ENCODE assay signal across 8 cellular contexts in genomic region chr9:14322211-14323082, GRCh38. TPM values are rescaled to one million over a fixed set of nuclear protein-coding genes. Genes with fewer than 3 reads are reported as not detected.
DNase-seq lines count a peak whose midpoint lies in the region; ATAC-seq, FAIRE-seq and TF ChIP-seq lines count a peak whose summit lies in the region.

No MANE protein-coding gene starts in this region.

- peak overlapping the region; percentile 86 for H3K4me3 ChIP-seq in ACC112 (ENCODE audit: low read depth, low read length)
- peak overlapping the region; percentile 68 for H3K4me3 ChIP-seq in WI38 (ENCODE audit: low read depth, low read length)
- peak overlapping the region; percentile 72 to 83 for H3K4me3 ChIP-seq in kidney (ENCODE audit: low read length in 2 of 2)

- H3K27me3 ChIP-seq in ACC112 (ENCODE audit: insufficient read depth, low read length) = no peaks in the 10 kb centered on the region

- FAIRE-seq in kidney (lab: Jason Lieb, UNC) = no peak

- intact Hi-C loops in kidney (cut with DNase I) = no loop called here

- H2AFZ ChIP-seq in ACC112 (ENCODE audit: low read length, unreplicated experiment) = peak overlapping the region; percentile 33

- peak; percentile 75 for DNase-seq in NCI-H2107 (lab: John Stamatoyannopoulos, UW)
- DNase-seq in caudate nucleus (lab: John Stamatoyannopoulos, UW) = peak in 58 of 61 donors; percentile 47 to 92 (median 85)
- DNase-seq in kidney = peak; percentile 96
- DNase-seq in stimulated activated CD4-positive, alpha-beta T cell treated with anti-CD3 and anti-CD28 coated beads, Interleukin-12 subunit alpha, Interleukin-12 subunit beta, amount 100 ng/mL, for 48 hours (ENCODE audit: low read depth in 2 of 3, low spot score in 1 of 3) = peak; percentile 55 to 74 (median 59)

- H3K27ac ChIP-seq in ACC112 (ENCODE audit: low read depth, low read length) (peak overlapping the region; percentile 92), caudate nucleus (ENCODE audit: low read depth, low read length) (peak overlapping the region; percentile 92), kidney (ENCODE audit: low read depth in 2 of 2, low read length in 2 of 2) (peak overlapping the region; percentile 88 to 92)

- H3K36me3 ChIP-seq in ACC112 (ENCODE audit: insufficient read depth, low read length) (no peaks in the 10 kb centered on the region), kidney (ENCODE audit: control insufficient read depth in 1 of 2, insufficient read depth in 2 of 2, low read length in 2 of 2) (no peaks in the 10 kb centered on the region)

- H3K9ac ChIP-seq in kidney (ENCODE audit: low read length in 2 of 2) = peak overlapping the region; percentile 73 to 83

- H3K4me1 ChIP-seq in ACC112 (ENCODE audit: control insufficient read depth, insufficient read depth, low read length, unreplicated experiment) (peaks cover 45% of the 10 kb centered on the region), kidney (ENCODE audit: control insufficient read depth in 1 of 2, insufficient read depth in 1 of 2, low read depth in 1 of 2, low read length in 2 of 2) (peaks cover 10 to 16% of the 10 kb centered on the region in 2 donors)

- TF ChIP-seq CTCF in WI38 (IDR thresholded peaks at IDR 0.05; ENCODE audit: low read depth, low read length) = no peak
- TF ChIP-seq CTCF in kidney (IDR thresholded peaks at IDR 0.05; ENCODE audit: borderline replicate concordance, extremely low read depth, insufficient read depth) = peak; percentile 44

- ATAC-seq in GM18511 (IDR thresholded peaks at IDR 0.05; ENCODE audit: unreplicated experiment) (peak; percentile 81), HG02973 (IDR thresholded peaks at IDR 0.05; ENCODE audit: unreplicated experiment) (peak; percentile 89)

- no peaks in the 10 kb centered on the region for H3K9me3 ChIP-seq in kidney (ENCODE audit: control insufficient read depth in 1 of 2, low read length in 2 of 2)

- peaks cover 46% of the 10 kb centered on the region for H3K79me2 ChIP-seq in ACC112 (ENCODE audit: control insufficient read depth, insufficient read depth, low read length, unreplicated experiment)

RNA-seq across cellular contexts. Expression of gene NFIB, which starts 8.5 kb away (rescaled TPM):
- 112 TPM for total RNA-seq in kidney
- polyA plus RNA-seq in kidney (ENCODE audit: insufficient read depth, low read depth, low replicate concordance) = 15.6 TPM

Comparison
In these comparisons a context has a peak if more than half of its experiments do, and no peak if none do; other contexts are left out.
1. Peak in every context shown above with its lines: DNase-seq, ATAC-seq, H3K4me3 ChIP-seq and H3K27ac ChIP-seq.